In genomic region chr4:46839128-46839527, GRCh38 we compare ENCODE assay signal across 15 cellular contexts.
DNase-seq lines count a peak whose midpoint lies in the region; ATAC-seq and TF ChIP-seq lines count a peak whose summit lies in the region.
"Had no signal": no experiment of that assay in that cellular context is flagged by ENCODE, and none has a peak within 500 bp of the region (broad histone marks: within the 10 kb centered on the region; RNA-seq: fewer than 3 reads in every experiment).

No MANE protein-coding gene starts in this region.

- H3K27me3 ChIP-seq in ectodermal cell (ENCODE audit: control insufficient read depth, insufficient read depth, low read length, poor library complexity, severe bottlenecking): no peaks in the 10 kb centered on the region
- no peaks in the 10 kb centered on the region for H3K27me3 ChIP-seq in neural progenitor cell
- H3K27me3 ChIP-seq in psoas muscle (ENCODE audit: insufficient read depth in 3 of 3, low read length in 2 of 3): no peaks in the 10 kb centered on the region

- H3K4me3 ChIP-seq in ectodermal cell (ENCODE audit: insufficient read depth, low read depth, low read length): no peak overlapping the region
- H3K4me3 ChIP-seq in neural progenitor cell: no peak overlapping the region
- H3K4me3 ChIP-seq in psoas muscle: no peak overlapping the region

- intact Hi-C loops in psoas muscle (cut with DNase I): no loop called here

- in situ Hi-C loops in GM13977 (cut with MboI; ENCODE audit: low pct_unique_long_range_greater_than_20kb, low sequenced_read_pairs, unreplicated experiment): no loop called here

- H3K27ac Mint-ChIP-seq in neural progenitor cell: peak overlapping the region; percentile 0
- H3K27ac Mint-ChIP-seq: activated naive CD4-positive, alpha-beta T cell treated with anti-CD3 and anti-CD28 coated beads, Interleukin-2, amount 50 U/mL, for 24 hours; T-helper 2 cell treated with Interferon-gamma antibody and Interleukin-4, amounts not matched to agents 5 μg/mL and 100 μg/mL, for 36 hours had no signal

- H3F3A ChIP-seq in neural progenitor cell (ENCODE audit: low read depth): no peaks in the 10 kb centered on the region

- H3K9me3 Mint-ChIP-seq in neural progenitor cell: no peaks in the 10 kb centered on the region
- H3K9me3 Mint-ChIP-seq: activated naive CD4-positive, alpha-beta T cell treated with anti-CD3 and anti-CD28 coated beads, Interleukin-2, amount 50 U/mL, for 24 hours; T-helper 2 cell treated with Interferon-gamma antibody and Interleukin-4, amounts not matched to agents 5 μg/mL and 100 μg/mL, for 36 hours had no signal

- WGBS in ectodermal cell, 2 experiments: 51 to 56% methylated on average over 1 of the region's 1 CpG
- 17 to 29% (median 22%) methylated on average over 1 of the region's 1 CpG for WGBS in psoas muscle, 3 donors

- H3K9me3 ChIP-seq in ectodermal cell (ENCODE audit: control insufficient read depth, low read length) (no peaks in the 10 kb centered on the region), neural progenitor cell (ENCODE audit: low read depth) (no peaks in the 10 kb centered on the region), psoas muscle (no peaks in the 10 kb centered on the region)

- peaks cover 4% of the 10 kb centered on the region for H3K4me1 Mint-ChIP-seq in neural progenitor cell
- H3K4me1 Mint-ChIP-seq: activated naive CD4-positive, alpha-beta T cell treated with anti-CD3 and anti-CD28 coated beads, Interleukin-2, amount 50 U/mL, for 24 hours had no signal

- H3K36me3 Mint-ChIP-seq in neural progenitor cell: no peaks in the 10 kb centered on the region
- H3K36me3 Mint-ChIP-seq: activated naive CD4-positive, alpha-beta T cell treated with anti-CD3 and anti-CD28 coated beads, Interleukin-2, amount 50 U/mL, for 24 hours had no signal

- no peaks in the 10 kb centered on the region for H4K20me1 ChIP-seq in neural progenitor cell (ENCODE audit: low read depth)

- H3K79me2 ChIP-seq in neural progenitor cell (ENCODE audit: low read depth): no peaks in the 10 kb centered on the region

- no peak overlapping the region for H3K9ac ChIP-seq in neural progenitor cell

- H3K4me1 ChIP-seq in ectodermal cell (ENCODE audit: control insufficient read depth, insufficient read depth, low read length): peaks cover 5% of the 10 kb centered on the region
- H3K4me1 ChIP-seq in neural progenitor cell: peaks cover 9% of the 10 kb centered on the region
- no peaks in the 10 kb centered on the region for H3K4me1 ChIP-seq in psoas muscle

- no peaks in the 10 kb centered on the region for H3K27me3 Mint-ChIP-seq in neural progenitor cell (ENCODE audit: insufficient read depth, low read depth)
- H3K27me3 Mint-ChIP-seq: activated naive CD4-positive, alpha-beta T cell treated with anti-CD3 and anti-CD28 coated beads, Interleukin-2, amount 50 U/mL, for 24 hours had no signal

- peak overlapping the region; percentile 13 for H3K4me2 ChIP-seq in neural progenitor cell

- peak; percentile 76 for ATAC-seq in HG03432 (IDR thresholded peaks at IDR 0.05; ENCODE audit: unreplicated experiment)
- ATAC-seq in HG03457 (IDR thresholded peaks at IDR 0.05; ENCODE audit: unreplicated experiment): no peak
- ATAC-seq in HG02623 (IDR thresholded peaks at IDR 0.05; ENCODE audit: unreplicated experiment): no peak
- no peak for ATAC-seq in psoas muscle

- POLR2A ChIA-PET in HEK293T (lab: Yijun Ruan, JAX): no interaction called here

- DNase-seq in GM13977 (ENCODE audit: low spot score) (peak; percentile 9), neural progenitor cell (ENCODE audit: low spot score) (peak; percentile 42), HEK293T (ENCODE audit: extremely low spot score) (no peak), psoas muscle (no peak)
- DNase-seq: activated CD4-positive, alpha-beta T cell treated with anti-CD3 and anti-CD28 coated beads for 1 hour; NCI-H1694 treated with DMSO at 0.1 percent for 48 hours; NK-92 treated with Interleukin-12 subunit alpha and Interleukin-12 subunit beta, amount 100 ng/mL, for 24 hours; SIG-M5 had no signal

- H3K4me3 Mint-ChIP-seq in neural progenitor cell: no peak overlapping the region
- H3K4me3 Mint-ChIP-seq: activated naive CD4-positive, alpha-beta T cell treated with anti-CD3 and anti-CD28 coated beads, Interleukin-2, amount 50 U/mL, for 24 hours; T-helper 2 cell treated with Interferon-gamma antibody and Interleukin-4, amounts not matched to agents 5 μg/mL and 100 μg/mL, for 36 hours had no signal

- CTCF ChIA-PET in HEK293T (lab: Yijun Ruan, JAX): no interaction called here

- TF ChIP-seq CTCF in GM13977 (IDR thresholded peaks at IDR 0.05; ENCODE audit: extremely low read depth, insufficient read depth, missing control alignments) (no peak), neural progenitor cell (IDR thresholded peaks at IDR 0.05) (no peak), psoas muscle (IDR thresholded peaks at IDR 0.05) (no peak)

- no peaks in the 10 kb centered on the region for H3K36me3 ChIP-seq in ectodermal cell (ENCODE audit: control insufficient read depth, insufficient read depth, low read length)
- no peaks in the 10 kb centered on the region for H3K36me3 ChIP-seq in neural progenitor cell
- no peaks in the 10 kb centered on the region for H3K36me3 ChIP-seq in psoas muscle (ENCODE audit: insufficient read depth in 1 of 2, low read depth in 1 of 2)

- H3K27ac ChIP-seq in ectodermal cell (ENCODE audit: insufficient read depth, low read depth, low read length, poor library complexity, severe bottlenecking) (peak overlapping the region; percentile 44), neural progenitor cell (no peak overlapping the region), psoas muscle (no peak overlapping the region)
- H3K27ac ChIP-seq: C4-2B had no signal

- peak overlapping the region; percentile 44 for H2AFZ ChIP-seq in neural progenitor cell (replicated peaks)

TF ChIP-seq in HEK293T, 16 proteins besides CTCF, POLR2A, EP300 and RAD21:
- no peak for TF ChIP-seq SP1 (IDR thresholded peaks at IDR 0.05)
- TF ChIP-seq ZNF384 (IDR thresholded peaks at IDR 0.05): no peak
- no peak for TF ChIP-seq NFRKB (IDR thresholded peaks at IDR 0.05)
- no peak for TF ChIP-seq HDGF (IDR thresholded peaks at IDR 0.05; ENCODE audit: borderline replicate concordance)
- no peak for TF ChIP-seq FOXM1 (IDR thresholded peaks at IDR 0.05; ENCODE audit: borderline replicate concordance)
- no peak for TF ChIP-seq L3MBTL2 (conservative IDR thresholded peaks at IDR 0.05)
- TF ChIP-seq LEF1 (IDR thresholded peaks at IDR 0.05; ENCODE audit: borderline replicate concordance): no peak
- TF ChIP-seq FOXK2 (IDR thresholded peaks at IDR 0.05): no peak
- TF ChIP-seq ARNT (IDR thresholded peaks at IDR 0.05): no peak
- TF ChIP-seq CTBP1 (IDR thresholded peaks at IDR 0.05; ENCODE audit: borderline replicate concordance): no peak

Comparison
In these comparisons a context has a peak if more than half of its experiments do, and no peak if none do; other contexts are left out.
1. DNase-seq: peak in GM13977 (single experiment) and neural progenitor cell (single experiment); none in HEK293T (single experiment) and psoas muscle (0 of 2).